14 cellular contexts compared by ENCODE assay signal in genomic region chr13:76229281-76229680, GRCh38.
DNase-seq lines count a peak whose midpoint lies in the region; ATAC-seq and TF ChIP-seq lines count a peak whose summit lies in the region.
"Had no signal": no experiment of that assay in that cellular context is flagged by ENCODE, and none has a peak within 500 bp of the region (broad histone marks: within the 10 kb centered on the region; RNA-seq: fewer than 3 reads in every experiment).

No MANE protein-coding gene starts in this region.

- intact Hi-C loops in PC-9 (cut with micrococcal nuclease; ENCODE audit: unreplicated experiment) (no loop called here), prostate gland (cut with DNase I) (no loop called here)

- H2BK5ac ChIP-seq in mesenchymal stem cell (ENCODE audit: low read depth, low read length, poor library complexity, severe bottlenecking): no peak overlapping the region

- peak overlapping the region in 1 of 2 experiments; percentile 11 for H3K14ac ChIP-seq in mesenchymal stem cell (ENCODE audit: low read length in 2 of 2)

- DNase-seq in LHCN-M2 (ENCODE audit: low read depth): peak; percentile 36
- no peak for DNase-seq in PC-9
- DNase-seq in mesenchymal stem cell: no peak
- DNase-seq in NK-92 treated with Interleukin-12 subunit alpha and Interleukin-12 subunit beta, amount 100 ng/mL, for 24 hours (lab: John Stamatoyannopoulos, UW): no peak
- no peak for DNase-seq in prostate gland (ENCODE audit: low spot score)
- DNase-seq in stimulated activated effector memory CD8-positive, alpha-beta T cell treated with anti-CD3 and anti-CD28 coated beads, Interleukin-12 subunit alpha, Interleukin-12 subunit beta, amount 100 ng/mL, for 72 hours (ENCODE audit: low spot score in 2 of 2): no peak
- DNase-seq: BE2C; CD4-positive, alpha-beta memory T cell; DMS79; EL had no signal

- no peaks in the 10 kb centered on the region for H3K27me3 ChIP-seq in PC-9 (ENCODE audit: insufficient read depth, low read depth)
- no peaks in the 10 kb centered on the region for H3K27me3 ChIP-seq in mesenchymal stem cell (ENCODE audit: control insufficient read depth in 1 of 2, insufficient read depth in 1 of 2, low read length in 2 of 2)
- H3K27me3 ChIP-seq in prostate gland (replicated peaks; ENCODE audit: insufficient read depth): no peaks in the 10 kb centered on the region
- H3K27me3 ChIP-seq: BE2C had no signal

- peak overlapping the region in 1 of 2 experiments; percentile 5 for H3K18ac ChIP-seq in mesenchymal stem cell (ENCODE audit: low read depth in 1 of 2, low read length in 2 of 2)

- no peak overlapping the region for H3K4me3 ChIP-seq in PC-9
- H3K4me3 ChIP-seq in mesenchymal stem cell (ENCODE audit: insufficient read depth in 1 of 2, low read depth in 1 of 2, low read length in 2 of 2): no peak overlapping the region
- no peak overlapping the region for H3K4me3 ChIP-seq in prostate gland
- H3K4me3 ChIP-seq: A549 had no signal

- H3K36me3 ChIP-seq in PC-9 (ENCODE audit: low read depth) (no peaks in the 10 kb centered on the region), mesenchymal stem cell (ENCODE audit: control insufficient read depth in 1 of 2, insufficient read depth in 2 of 2, low read depth in 1 of 2, low read length in 2 of 2) (no peaks in the 10 kb centered on the region), prostate gland (no peaks in the 10 kb centered on the region)
- H3K36me3 ChIP-seq: BE2C had no signal

- H3K4me2 ChIP-seq in PC-9 (no peak overlapping the region), mesenchymal stem cell (ENCODE audit: low read length, poor library complexity, severe bottlenecking) (no peak overlapping the region)
- H3K4me2 ChIP-seq: A549 had no signal

- H3K27ac Mint-ChIP-seq in stimulated activated effector memory CD8-positive, alpha-beta T cell treated with anti-CD3 and anti-CD28 coated beads, Interleukin-12 subunit alpha, Interleukin-12 subunit beta, amount 100 ng/mL, for 72 hours: no peak overlapping the region
- H3K27ac Mint-ChIP-seq: CD4-positive, alpha-beta memory T cell had no signal

- H2AK5ac ChIP-seq in mesenchymal stem cell (ENCODE audit: low read length, severe bottlenecking): peak overlapping the region; percentile 90

- H3K79me1 ChIP-seq in mesenchymal stem cell (replicated peaks; ENCODE audit: low read length, poor library complexity, severe bottlenecking): no peaks in the 10 kb centered on the region

- TF ChIP-seq CTCF in PC-9 (conservative IDR thresholded peaks at IDR 0.05) (no peak), prostate gland (IDR thresholded peaks at IDR 0.05) (no peak)

- 94% methylated on average over 2 of the region's 2 CpGs for WGBS in mesenchymal stem cell
- WGBS in prostate gland: 60% methylated on average over 2 of the region's 2 CpGs

- H2BK120ac ChIP-seq in mesenchymal stem cell (ENCODE audit: low read depth, low read length): no peak overlapping the region

- H2AFZ ChIP-seq in PC-9: peak overlapping the region; percentile 18; the same call in 1 of the 2 replicates
- no peak overlapping the region for H2AFZ ChIP-seq in mesenchymal stem cell (ENCODE audit: low read depth, low read length)

- no peaks in the 10 kb centered on the region for H3K4me1 Mint-ChIP-seq in stimulated activated effector memory CD8-positive, alpha-beta T cell treated with anti-CD3 and anti-CD28 coated beads, Interleukin-12 subunit alpha, Interleukin-12 subunit beta, amount 100 ng/mL, for 72 hours
- H3K4me1 Mint-ChIP-seq: CD4-positive, alpha-beta memory T cell had no signal

- H3K9ac ChIP-seq in mesenchymal stem cell (ENCODE audit: low read length): no peak overlapping the region

- no peak for TF ChIP-seq POLR2A in prostate gland (IDR thresholded peaks at IDR 0.05)

- no peak for ATAC-seq in stimulated activated effector memory CD8-positive, alpha-beta T cell treated with anti-CD3 and anti-CD28 coated beads, Interleukin-12 subunit alpha, Interleukin-12 subunit beta, amount 100 ng/mL, for 72 hours
- ATAC-seq: A549, HCT116 had no signal

- no peak overlapping the region for H3K4me3 Mint-ChIP-seq in stimulated activated effector memory CD8-positive, alpha-beta T cell treated with anti-CD3 and anti-CD28 coated beads, Interleukin-12 subunit alpha, Interleukin-12 subunit beta, amount 100 ng/mL, for 72 hours
- H3K4me3 Mint-ChIP-seq: CD4-positive, alpha-beta memory T cell had no signal

- BruUV-seq in PC-9 (replicated peaks; lab: Mats Ljungman, UMichigan): no TSS peak

- no peak overlapping the region for H4K8ac ChIP-seq in mesenchymal stem cell (ENCODE audit: low read length)

- H2BK15ac ChIP-seq in mesenchymal stem cell (ENCODE audit: low read depth, poor library complexity, severe bottlenecking): no peak overlapping the region

- peaks cover 3% of the 10 kb centered on the region for H3K9me3 Mint-ChIP-seq in stimulated activated effector memory CD8-positive, alpha-beta T cell treated with anti-CD3 and anti-CD28 coated beads, Interleukin-12 subunit alpha, Interleukin-12 subunit beta, amount 100 ng/mL, for 72 hours

- H4K91ac ChIP-seq in mesenchymal stem cell (ENCODE audit: low read length): no peak overlapping the region

- H3K9me3 ChIP-seq in PC-9 (ENCODE audit: insufficient read depth, low read depth) (no peaks in the 10 kb centered on the region), mesenchymal stem cell (ENCODE audit: control insufficient read depth, low read length) (no peaks in the 10 kb centered on the region), prostate gland (no peaks in the 10 kb centered on the region)
- H3K9me3 ChIP-seq: A549, BE2C had no signal

- H4K20me1 ChIP-seq in PC-9 (ENCODE audit: insufficient read depth): no peaks in the 10 kb centered on the region

- H3K9me2 ChIP-seq in PC-9 (ENCODE audit: insufficient read depth): no peaks in the 10 kb centered on the region

- H2BK12ac ChIP-seq in mesenchymal stem cell (ENCODE audit: low read length in 2 of 2): no peak overlapping the region

- no peaks in the 10 kb centered on the region for H3K36me3 Mint-ChIP-seq in stimulated activated effector memory CD8-positive, alpha-beta T cell treated with anti-CD3 and anti-CD28 coated beads, Interleukin-12 subunit alpha, Interleukin-12 subunit beta, amount 100 ng/mL, for 72 hours
- H3K36me3 Mint-ChIP-seq: CD4-positive, alpha-beta memory T cell had no signal

- H3K23ac ChIP-seq in mesenchymal stem cell (ENCODE audit: low read length in 2 of 2): no peak overlapping the region

- CTCF ChIA-PET in PC-9 (lab: Charles Lee): no interaction called here

- H3K4ac ChIP-seq in mesenchymal stem cell (ENCODE audit: low read depth in 1 of 2, low read length in 2 of 2): no peak overlapping the region

- no peaks in the 10 kb centered on the region for H3K79me2 ChIP-seq in PC-9 (ENCODE audit: low read depth)

- no peaks in the 10 kb centered on the region for H3F3A ChIP-seq in PC-9 (ENCODE audit: insufficient read depth, low read depth)

- H3K4me1 ChIP-seq in PC-9 (replicated peaks; ENCODE audit: insufficient read depth) (no peaks in the 10 kb centered on the region), mesenchymal stem cell (ENCODE audit: control insufficient read depth, insufficient read depth, low read depth, low read length) (peaks cover 5% of the 10 kb centered on the region), prostate gland (replicated peaks) (no peaks in the 10 kb centered on the region)
- H3K4me1 ChIP-seq: A549, BE2C had no signal

- POLR2A ChIA-PET in PC-9 (lab: Charles Lee; ENCODE audit: unreplicated experiment): no interaction called here

- H3K27ac ChIP-seq in PC-9 (no peak overlapping the region), mesenchymal stem cell (ENCODE audit: low read length, poor library complexity, severe bottlenecking) (no peak overlapping the region), prostate gland (no peak overlapping the region)
- H3K27ac ChIP-seq: A549, C4-2B, HL-60 had no signal
